ENCODE assay signal across 8 cellular contexts in genomic region chr9:95874989-95875304, GRCh38. TPM values are rescaled to one million over a fixed set of nuclear protein-coding genes. Genes with fewer than 3 reads are reported as not detected.
A peak's percentile ranks its signal among the peaks of the same experiment; 100 is the strongest.
DNase-seq lines count a peak whose midpoint lies in the region; ATAC-seq and TF ChIP-seq lines count a peak whose summit lies in the region.

No MANE protein-coding gene starts in this region.

- intact Hi-C loops in Panc1 (cut with micrococcal nuclease; ENCODE audit: unreplicated experiment) (loop anchor here (5.0 kb wide), 1 partner anchor 368 kb away; no protein-coding TSS in a partner anchor), prostate gland (cut with DNase I) (loop anchor here (2.0 to 10.0 kb wide), 4 partner anchors 68 to 558 kb away; partner anchors contain the start of gene FANCC)

- ATAC-seq in CD4-positive, CD25-positive, alpha-beta regulatory T cell (ENCODE audit: low read depth in 2 of 2) = peak; percentile 24 to 29
- ATAC-seq in Panc1 (peak; percentile 15; the same call in 1 of the 2 replicates), HG02970 (IDR thresholded peaks at IDR 0.05; ENCODE audit: low FRiP score, unreplicated experiment) (no peak)
- ATAC-seq in activated T-helper 17 cell treated with anti-CD3 and anti-CD28 coated beads, Interleukin-2, amount 50 U/mL, for 72 hours (replicated peaks) = peak; percentile 46

- H3K27ac Mint-ChIP-seq in CD4-positive, CD25-positive, alpha-beta regulatory T cell = no peak overlapping the region
- H3K27ac Mint-ChIP-seq in activated T-helper 17 cell treated with anti-CD3 and anti-CD28 coated beads, Interleukin-2, amount 50 U/mL, for 72 hours = no peak overlapping the region
- no peak overlapping the region for H3K27ac Mint-ChIP-seq in glutamatergic neuron (ENCODE audit: unreplicated experiment)

- POLR2A ChIA-PET in Panc1 (lab: Charles Lee) = interaction anchor here (0.6 kb wide), 2 partner anchors 369 to 580 kb away, joined by 7 to 11 read pairs; no protein-coding TSS in a partner anchor

- H3K9me3 ChIP-seq in CD4-positive, CD25-positive, alpha-beta regulatory T cell (ENCODE audit: control insufficient read depth in 2 of 2, low read length in 2 of 2) = peaks cover 0 to 6% of the 10 kb centered on the region in 2 experiments
- no peaks in the 10 kb centered on the region for H3K9me3 ChIP-seq in Panc1 (ENCODE audit: control insufficient read depth, insufficient read depth, low read depth, low read length)
- H3K9me3 ChIP-seq in prostate gland = no peaks in the 10 kb centered on the region

- no peak overlapping the region for H3K27ac ChIP-seq in CD4-positive, CD25-positive, alpha-beta regulatory T cell (ENCODE audit: insufficient read depth, low read length, poor library complexity, severe bottlenecking)
- H3K27ac ChIP-seq in Panc1 (ENCODE audit: low read length) = no peak overlapping the region; the same call in 1 of the 2 replicates
- H3K27ac ChIP-seq in prostate gland = no peak overlapping the region

- no TSS peak for BruUV-seq in Panc1 (replicated peaks; lab: Mats Ljungman, UMichigan)

- no peaks in the 10 kb centered on the region for H3K27me3 Mint-ChIP-seq in CD4-positive, CD25-positive, alpha-beta regulatory T cell
- H3K27me3 Mint-ChIP-seq in activated T-helper 17 cell treated with anti-CD3 and anti-CD28 coated beads, Interleukin-2, amount 50 U/mL, for 72 hours = no peaks in the 10 kb centered on the region
- H3K27me3 Mint-ChIP-seq in glutamatergic neuron (ENCODE audit: unreplicated experiment) = peaks cover 2% of the 10 kb centered on the region

- in situ Hi-C loops in Panc1 (cut with HindIII; ENCODE audit: low pct_unique_long_range_greater_than_20kb, low sequenced_read_pairs) = no loop called here

- H3K9me3 Mint-ChIP-seq in CD4-positive, CD25-positive, alpha-beta regulatory T cell = peaks cover 0 to 19% (median 8%) of the 10 kb centered on the region in 7 donors
- H3K9me3 Mint-ChIP-seq in activated T-helper 17 cell treated with anti-CD3 and anti-CD28 coated beads, Interleukin-2, amount 50 U/mL, for 72 hours = no peaks in the 10 kb centered on the region
- peaks cover 6% of the 10 kb centered on the region for H3K9me3 Mint-ChIP-seq in glutamatergic neuron (ENCODE audit: unreplicated experiment)

- H3K27me3 ChIP-seq in CD4-positive, CD25-positive, alpha-beta regulatory T cell (ENCODE audit: control insufficient read depth, insufficient read depth, low read length) = no peaks in the 10 kb centered on the region
- H3K27me3 ChIP-seq in Panc1 (ENCODE audit: control insufficient read depth, insufficient read depth, low read length) = no peaks in the 10 kb centered on the region
- no peaks in the 10 kb centered on the region for H3K27me3 ChIP-seq in prostate gland (replicated peaks; ENCODE audit: insufficient read depth)

- no peak overlapping the region for H3K4me3 ChIP-seq in CD4-positive, CD25-positive, alpha-beta regulatory T cell (ENCODE audit: low read depth, low read length)
- H3K4me3 ChIP-seq in Panc1 (ENCODE audit: low read depth in 2 of 2, low read length in 2 of 2) (no peak overlapping the region), prostate gland (no peak overlapping the region)

- H3K4me1 ChIP-seq in CD4-positive, CD25-positive, alpha-beta regulatory T cell (ENCODE audit: control insufficient read depth, insufficient read depth, low read length, poor library complexity, severe bottlenecking) = peaks cover 17% of the 10 kb centered on the region
- H3K4me1 ChIP-seq in Panc1 (ENCODE audit: control insufficient read depth, insufficient read depth, low read length) (peaks cover 15% of the 10 kb centered on the region), prostate gland (replicated peaks) (no peaks in the 10 kb centered on the region)

- H3K4me3 Mint-ChIP-seq in CD4-positive, CD25-positive, alpha-beta regulatory T cell = no peak overlapping the region
- no peak overlapping the region for H3K4me3 Mint-ChIP-seq in activated T-helper 17 cell treated with anti-CD3 and anti-CD28 coated beads, Interleukin-2, amount 50 U/mL, for 72 hours
- no peak overlapping the region for H3K4me3 Mint-ChIP-seq in glutamatergic neuron (ENCODE audit: unreplicated experiment)

- peaks cover 39% of the 10 kb centered on the region for H3K36me3 Mint-ChIP-seq in CD4-positive, CD25-positive, alpha-beta regulatory T cell
- H3K36me3 Mint-ChIP-seq in activated T-helper 17 cell treated with anti-CD3 and anti-CD28 coated beads, Interleukin-2, amount 50 U/mL, for 72 hours (ENCODE audit: low read depth) = peaks cover 54% of the 10 kb centered on the region
- H3K36me3 Mint-ChIP-seq in glutamatergic neuron (ENCODE audit: unreplicated experiment) = peaks cover 5% of the 10 kb centered on the region

- CTCF ChIA-PET in Panc1 (lab: Charles Lee) = no interaction called here

- TF ChIP-seq POLR2A in prostate gland (IDR thresholded peaks at IDR 0.05) = no peak

- TF ChIP-seq CTCF in Panc1 (IDR thresholded peaks at IDR 0.05) (no peak), glutamatergic neuron (IDR thresholded peaks at IDR 0.05; ENCODE audit: partially characterized antibody, unreplicated experiment) (no peak), prostate gland (IDR thresholded peaks at IDR 0.05) (no peak)

- H3K4me1 Mint-ChIP-seq in CD4-positive, CD25-positive, alpha-beta regulatory T cell = peaks cover 26 to 33% (median 27%) of the 10 kb centered on the region in 4 donors
- peaks cover 8% of the 10 kb centered on the region for H3K4me1 Mint-ChIP-seq in activated T-helper 17 cell treated with anti-CD3 and anti-CD28 coated beads, Interleukin-2, amount 50 U/mL, for 72 hours
- peaks cover 8% of the 10 kb centered on the region for H3K4me1 Mint-ChIP-seq in glutamatergic neuron (ENCODE audit: low read depth, unreplicated experiment)

- H3K36me3 ChIP-seq in CD4-positive, CD25-positive, alpha-beta regulatory T cell (ENCODE audit: control insufficient read depth, insufficient read depth, low read length) = peaks cover 31% of the 10 kb centered on the region
- H3K36me3 ChIP-seq in Panc1 (ENCODE audit: control insufficient read depth, insufficient read depth, low read length) = peaks cover 11% of the 10 kb centered on the region
- H3K36me3 ChIP-seq in prostate gland = no peaks in the 10 kb centered on the region

- 0% methylated on average over 20 of the region's 20 CpGs for WGBS in prostate gland

- peak; percentile 45 to 74 (median 64) for DNase-seq in CD4-positive, CD25-positive, alpha-beta regulatory T cell
- DNase-seq in HCEC 1CT (peak; percentile 53), Panc1 (ENCODE audit: low read depth, low spot score) (no peak), glutamatergic neuron (peak; percentile 39), prostate gland (ENCODE audit: low spot score) (peak; percentile 33), ureter (ENCODE audit: low spot score) (peak; percentile 65)

RNA-seq across cellular contexts. Expression of gene ERCC6L2, which starts 0.5 kb away (rescaled TPM):
- 48.0 TPM for total RNA-seq in CD4-positive, CD25-positive, alpha-beta regulatory T cell
- 10 to 100 TPM; 22.2 to 39.3 (median 32.0) TPM for polyA plus RNA-seq in CD4-positive, CD25-positive, alpha-beta regulatory T cell
- total RNA-seq in Panc1 (2021; ENCODE audit: unreplicated experiment) = 39.7 TPM
- 7.9 TPM for polyA plus RNA-seq in Panc1 (2012; ENCODE audit: insufficient read length)
- 10 to 100 TPM; 24.5 to 35.7 TPM for total RNA-seq in activated T-helper 17 cell treated with anti-CD3 and anti-CD28 coated beads, Interleukin-2, amount 50 U/mL, for 72 hours
- 51.3 TPM for total RNA-seq in glutamatergic neuron (ENCODE audit: unreplicated experiment)
- total RNA-seq in prostate gland = 10 to 100 TPM; 57.7 to 73.4 TPM
- total RNA-seq in ureter = 72.7 TPM
